Comparison of ENCODE assay signal across 13 cellular contexts in the genomic region with DNA sequence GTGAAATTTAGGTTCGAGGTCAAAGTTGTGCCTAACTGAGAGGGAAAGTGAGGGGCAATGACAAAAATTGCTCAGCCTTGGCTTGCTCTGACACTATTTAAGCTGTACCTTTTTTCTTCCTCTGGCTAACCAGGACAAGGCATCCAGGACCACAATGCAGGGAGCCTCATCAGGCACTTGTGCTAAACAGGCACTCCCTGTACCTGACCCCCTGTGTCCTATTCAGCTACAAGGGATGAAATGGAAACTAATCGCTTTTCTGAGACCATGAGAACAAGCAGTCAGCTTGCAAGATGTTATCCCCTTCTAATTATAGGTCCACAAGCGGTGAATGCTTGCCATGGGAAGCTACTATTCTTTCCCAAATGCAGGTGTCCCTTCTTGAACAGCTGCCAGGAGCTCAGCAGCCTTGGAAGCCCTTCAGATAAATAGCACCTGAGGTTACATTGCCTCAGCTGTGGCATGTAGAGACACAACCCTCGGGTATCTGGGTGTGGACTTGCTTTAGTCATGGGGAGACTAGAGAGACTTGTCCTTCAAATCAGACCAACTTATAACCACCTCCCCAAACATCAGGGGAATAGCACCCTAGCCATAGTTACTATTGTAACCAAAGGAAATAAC. TPM values are rescaled to one million over a fixed set of nuclear protein-coding genes. Genes with fewer than 3 reads are reported as not detected.
DNase-seq lines count a peak whose midpoint lies in the region; TF ChIP-seq lines count a peak whose summit lies in the region.
"Had no signal": no experiment of that assay in that cellular context is flagged by ENCODE, and none has a peak within 500 bp of the region (broad histone marks: within the 10 kb centered on the region; RNA-seq: fewer than 3 reads in every experiment).

No MANE protein-coding gene starts in this region.

- CTCF ChIA-PET in activated naive CD4-positive, alpha-beta T cell treated with anti-CD3 and anti-CD28 coated beads, Interleukin-2, amount 10 ng/mL, durations not matched to agents 7 days and 5 days (lab: Charles Lee), result interaction anchor here (0.6 kb wide), 1 partner anchor 15 kb away, joined by 3 read pairs; no protein-coding TSS in a partner anchor

- peak; percentile 50 for DNase-seq in LNCaP clone FGC (ENCODE audit: low read depth)
- DNase-seq in NCI-H2171 (lab: John Stamatoyannopoulos, UW), result peak; percentile 65
- DNase-seq in breast epithelium (ENCODE audit: low spot score in 2 of 2), result peak in 1 of 2 donors; percentile 66
- DNase-seq in smooth muscle cell (lab: John Stamatoyannopoulos, UW; ENCODE audit: unreplicated experiment), result no peak
- DNase-seq in activated naive CD4-positive, alpha-beta T cell treated with anti-CD3 and anti-CD28 coated beads, Interleukin-2, amount 10 ng/mL, durations not matched to agents 7 days and 5 days, result no peak
- no peak for DNase-seq in stimulated activated CD4-positive, alpha-beta T cell treated with anti-CD3 and anti-CD28 coated beads, Interleukin-4, amount 100 ng/mL, for 24 hours
- DNase-seq in tibial artery, result no peak
- DNase-seq in COLO829 (ENCODE audit: low spot score), result no peak
- DNase-seq: activated CD4-positive, alpha-beta T cell treated with anti-CD3 and anti-CD28 coated beads, Interleukin-2, amount 50 U/mL, for 1 hour; activated effector memory CD4-positive, alpha-beta T cell treated with anti-CD3 and anti-CD28 coated beads, Interleukin-2, amount 50 U/mL, for 16 hours; CD4-positive, CD25-positive, alpha-beta regulatory T cell; kidney had no signal

- no peaks in the 10 kb centered on the region for H3F3A ChIP-seq in smooth muscle cell (ENCODE audit: low read depth)

- H3K4me3 ChIP-seq in LNCaP clone FGC (ENCODE audit: low read depth, low read length) (no peak overlapping the region), breast epithelium (no peak overlapping the region), smooth muscle cell (no peak overlapping the region), tibial artery (no peak overlapping the region)
- H3K4me3 ChIP-seq: HAP-1 had no signal

- no peaks in the 10 kb centered on the region for H3K36me3 Mint-ChIP-seq in activated naive CD4-positive, alpha-beta T cell treated with anti-CD3 and anti-CD28 coated beads, Interleukin-2, amount 10 ng/mL, durations not matched to agents 7 days and 5 days
- H3K36me3 Mint-ChIP-seq: CD4-positive, CD25-positive, alpha-beta regulatory T cell had no signal

- peaks cover 29% of the 10 kb centered on the region for H3K27me3 Mint-ChIP-seq in activated naive CD4-positive, alpha-beta T cell treated with anti-CD3 and anti-CD28 coated beads, Interleukin-2, amount 10 ng/mL, durations not matched to agents 7 days and 5 days

- TF ChIP-seq CTCF in LNCaP clone FGC (IDR thresholded peaks at IDR 0.05; ENCODE audit: control insufficient read depth, extremely low read depth, insufficient read depth) (no peak), breast epithelium (IDR thresholded peaks at IDR 0.05) (no peak), smooth muscle cell (IDR thresholded peaks at IDR 0.05; ENCODE audit: borderline replicate concordance, insufficient read depth, poor library complexity, severe bottlenecking) (no peak), tibial artery (IDR thresholded peaks at IDR 0.05) (no peak)

- no peak for TF ChIP-seq POLR2A in breast epithelium (IDR thresholded peaks at IDR 0.05)

- H3K27ac ChIP-seq in breast epithelium (peak overlapping the region; percentile 40 to 52), smooth muscle cell (ENCODE audit: low read depth) (peak overlapping the region; percentile 2), tibial artery (no peak overlapping the region)

- no peaks in the 10 kb centered on the region for H3K4me1 ChIP-seq in breast epithelium
- peaks cover 6% of the 10 kb centered on the region for H3K4me1 ChIP-seq in smooth muscle cell (ENCODE audit: low read depth)
- H3K4me1 ChIP-seq in tibial artery, result peaks cover 0 to 6% (median 0%) of the 10 kb centered on the region in 4 donors

- intact Hi-C loops in breast epithelium (cut with DNase I; ENCODE audit: low total_unique reads), result no loop called here
- intact Hi-C loops in tibial artery (cut with DNase I; ENCODE audit: low total_unique reads), result no loop called here

- no peak overlapping the region for H3K9ac ChIP-seq in smooth muscle cell (ENCODE audit: low read depth)

- H2AFZ ChIP-seq in smooth muscle cell (ENCODE audit: low read depth), result no peak overlapping the region

- H3K9me3 ChIP-seq in breast epithelium (no peaks in the 10 kb centered on the region), smooth muscle cell (replicated peaks; ENCODE audit: low read depth) (no peaks in the 10 kb centered on the region), tibial artery (no peaks in the 10 kb centered on the region)
- H3K9me3 ChIP-seq: HAP-1 had no signal

- no peaks in the 10 kb centered on the region for H3K79me2 ChIP-seq in smooth muscle cell (ENCODE audit: low read depth)

- H3K4me1 Mint-ChIP-seq in activated naive CD4-positive, alpha-beta T cell treated with anti-CD3 and anti-CD28 coated beads, Interleukin-2, amount 10 ng/mL, durations not matched to agents 7 days and 5 days, result no peaks in the 10 kb centered on the region

- H3K4me3 Mint-ChIP-seq in activated naive CD4-positive, alpha-beta T cell treated with anti-CD3 and anti-CD28 coated beads, Interleukin-2, amount 10 ng/mL, durations not matched to agents 7 days and 5 days, result no peak overlapping the region
- H3K4me3 Mint-ChIP-seq: CD4-positive, CD25-positive, alpha-beta regulatory T cell had no signal

- H3K27ac Mint-ChIP-seq in activated naive CD4-positive, alpha-beta T cell treated with anti-CD3 and anti-CD28 coated beads, Interleukin-2, amount 10 ng/mL, durations not matched to agents 7 days and 5 days, result no peak overlapping the region
- H3K27ac Mint-ChIP-seq: CD4-positive, CD25-positive, alpha-beta regulatory T cell had no signal

- no peaks in the 10 kb centered on the region for H3K36me3 ChIP-seq in breast epithelium
- no peaks in the 10 kb centered on the region for H3K36me3 ChIP-seq in smooth muscle cell (ENCODE audit: low read depth)
- H3K36me3 ChIP-seq in tibial artery, result no peaks in the 10 kb centered on the region
- H3K36me3 ChIP-seq: HAP-1 had no signal

- no peaks in the 10 kb centered on the region for H4K20me1 ChIP-seq in smooth muscle cell (ENCODE audit: low read depth)

- H3K27me3 ChIP-seq in breast epithelium (no peaks in the 10 kb centered on the region), smooth muscle cell (ENCODE audit: low read depth) (peaks cover 8% of the 10 kb centered on the region), tibial artery (no peaks in the 10 kb centered on the region)

- WGBS in smooth muscle cell (ENCODE audit: low lambda C conversion rate), result 75% methylated on average over 4 of the region's 4 CpGs

- no peaks in the 10 kb centered on the region for H3K9me3 Mint-ChIP-seq in activated naive CD4-positive, alpha-beta T cell treated with anti-CD3 and anti-CD28 coated beads, Interleukin-2, amount 10 ng/mL, durations not matched to agents 7 days and 5 days

- no peak overlapping the region for H3K4me2 ChIP-seq in smooth muscle cell

RNA-seq across cellular contexts. Expression of a gene that starts 19.1 kb away (rescaled TPM):
- total RNA-seq in breast epithelium (10 to 100 TPM; 45.9 to 99.5 (median 93.1) TPM), smooth muscle cell (188 and 198 TPM in 2 replicates)
- polyA plus RNA-seq in smooth muscle cell, result 11.8 and 54.7 TPM in 2 replicates

Comparison
In these comparisons a context has a peak if more than half of its experiments do, and no peak if none do; other contexts are left out.
1. DNase-seq: peak in LNCaP clone FGC (single experiment) and NCI-H2171 (single experiment); none in smooth muscle cell (single experiment), activated naive CD4-positive, alpha-beta T cell treated with anti-CD3 and anti-CD28 coated beads, Interleukin-2, amount 10 ng/mL, durations not matched to agents 7 days and 5 days (single experiment), stimulated activated CD4-positive, alpha-beta T cell treated with anti-CD3 and anti-CD28 coated beads, Interleukin-4, amount 100 ng/mL, for 24 hours (single experiment), tibial artery (0 of 2) and COLO829 (single experiment).
2. H3K27ac ChIP-seq: peak in breast epithelium (2 of 2) and smooth muscle cell (single experiment); none in tibial artery (0 of 2).